In the genomic region with DNA sequence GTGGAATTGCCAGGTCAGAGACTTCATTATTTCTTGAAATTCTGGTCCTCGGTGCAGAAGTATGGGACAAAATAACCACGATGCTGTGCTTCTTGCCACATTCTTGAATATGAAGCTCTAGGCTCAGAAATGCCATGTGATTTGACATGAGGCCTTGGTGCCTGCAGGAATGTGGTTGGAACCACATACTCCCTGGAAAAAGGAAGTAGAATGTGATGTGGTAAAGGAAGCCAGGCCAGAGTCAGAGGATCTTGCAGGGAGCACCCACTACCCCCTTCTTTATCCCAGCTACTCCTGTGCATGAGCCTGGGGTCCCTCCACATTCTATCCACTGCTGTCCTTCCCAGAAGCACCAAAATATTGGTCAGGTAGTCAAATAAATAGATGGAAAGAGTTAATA, we compare ENCODE assay signal across 2 cellular contexts.
A peak's percentile ranks its signal among the peaks of the same experiment; 100 is the strongest.
TF ChIP-seq lines count a peak whose summit lies in the region.

No MANE protein-coding gene starts in this region.

TF ChIP-seq in SK-N-SH, 30 proteins besides CTCF, POLR2A, EP300 and RAD21 (continued from another document):
- TF ChIP-seq, protein P1, sequence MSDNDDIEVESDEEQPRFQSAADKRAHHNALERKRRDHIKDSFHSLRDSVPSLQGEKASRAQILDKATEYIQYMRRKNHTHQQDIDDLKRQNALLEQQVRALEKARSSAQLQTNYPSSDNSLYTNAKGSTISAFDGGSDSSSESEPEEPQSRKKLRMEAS (IDR thresholded peaks at IDR 0.05; ENCODE audit: low read depth) = peak; percentile 60
TF ChIP-seq in SK-N-SH: peak in this region for 1.

TF ChIP-seq in SK-N-SH treated with all-trans-retinoic acid at 6 μM for 48 hours, 23 proteins besides CTCF, POLR2A, EP300 and RAD21 (continued from another document):
- TF ChIP-seq BACH2 (CRISPR knock-in tag; IDR thresholded peaks at IDR 0.05; ENCODE audit: borderline replicate concordance) (no peak), ZNF8 (CRISPR knock-in tag; IDR thresholded peaks at IDR 0.05) (no peak)
